Comparison of ENCODE assay signal across 9 cellular contexts in the genomic region with DNA sequence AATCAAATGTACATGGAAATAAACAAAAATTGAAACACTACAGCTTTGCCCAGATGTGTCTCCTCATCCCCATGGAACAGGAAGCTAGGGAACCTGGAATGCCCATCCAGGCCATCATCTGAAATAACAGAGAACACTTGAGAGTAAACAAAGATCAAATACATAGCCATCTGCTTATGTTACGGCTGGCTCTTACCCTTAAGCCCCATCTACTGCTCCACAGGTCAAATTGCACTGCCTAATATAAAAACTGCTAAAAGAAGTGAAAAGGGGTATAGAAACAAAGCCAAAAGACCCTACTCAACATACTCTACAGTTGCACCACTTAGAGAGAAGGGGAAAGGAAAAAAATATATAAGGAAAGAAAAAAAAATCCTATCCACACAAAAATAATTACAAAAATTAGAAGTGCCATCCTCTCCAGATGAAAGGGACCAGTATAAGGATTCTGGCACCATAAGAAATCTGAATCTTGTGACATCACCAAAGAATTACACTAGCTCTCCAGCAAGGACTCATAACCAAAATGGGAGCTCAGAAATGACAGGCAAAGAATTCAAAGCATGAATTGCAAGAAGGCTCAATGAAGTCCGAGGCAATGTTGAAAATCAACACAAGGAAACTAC. TPM values are rescaled to one million over a fixed set of nuclear protein-coding genes. Genes with fewer than 3 reads are reported as not detected.
DNase-seq lines count a peak whose midpoint lies in the region; ATAC-seq and TF ChIP-seq lines count a peak whose summit lies in the region.
"Had no signal": no experiment of that assay in that cellular context is flagged by ENCODE, and none has a peak within 500 bp of the region (broad histone marks: within the 10 kb centered on the region; RNA-seq: fewer than 3 reads in every experiment).

No MANE protein-coding gene starts in this region.

- intact Hi-C loops in left colon (cut with DNase I, micrococcal nuclease) = no loop called here
- intact Hi-C loops in lower leg skin (cut with DNase I; ENCODE audit: low total_unique reads) = no loop called here

- TF ChIP-seq POLR2A in lower leg skin (IDR thresholded peaks at IDR 0.05) = no peak

- 33 to 78% methylated on average over 2 of the region's 2 CpGs for WGBS in lower leg skin, 2 donors

- ATAC-seq in left colon = no peak

- TF ChIP-seq CTCF in retinal pigment epithelial cell (conservative IDR thresholded peaks at IDR 0.05; ENCODE audit: low read depth, low read length) = peak; percentile 40
- TF ChIP-seq CTCF in lower leg skin (IDR thresholded peaks at IDR 0.05) = no peak

- DNase-seq in SIG-M5 treated with dmso at 0.1 percent for 504 hours (lab: John Stamatoyannopoulos, UW; ENCODE audit: unreplicated experiment) = peak; percentile 13
- DNase-seq in SIG-M5 (lab: John Stamatoyannopoulos, UW) = no peak
- peak; percentile 26 for DNase-seq in NCI-H2029 treated with DMSO at 0.1 percent for 48 hours (lab: John Stamatoyannopoulos, UW)
- DNase-seq in dermis blood vessel endothelial cell = peak; percentile 42
- DNase-seq in retinal pigment epithelial cell (ENCODE audit: low read depth) = no peak
- DNase-seq in left colon = no peak
- no peak for DNase-seq in stimulated activated CD4-positive, alpha-beta T cell treated with anti-CD3 and anti-CD28 coated beads, Interleukin-4, amount 100 ng/mL, for 24 hours
- no peak for DNase-seq in lower leg skin (ENCODE audit: low spot score in 2 of 2)
- DNase-seq: NCI-H1694 treated with DMSO at 0.1 percent for 48 hours had no signal

- H3K4me3 ChIP-seq in retinal pigment epithelial cell (ENCODE audit: low read length) = no peak overlapping the region
- no peak overlapping the region for H3K4me3 ChIP-seq in lower leg skin (ENCODE audit: low read depth, poor library complexity, severe bottlenecking)

RNA-seq across cellular contexts. Expression of gene OR6Y1, which starts 26.9 kb away (rescaled TPM):
- total RNA-seq in dermis blood vessel endothelial cell (not detected in 2 replicates), left colon (not detected), lower leg skin (not detected)

RNA-seq across cellular contexts. Expression of gene OR6P1, which starts 43.1 kb away (rescaled TPM):
- not detected in 2 replicates for total RNA-seq in dermis blood vessel endothelial cell
- total RNA-seq in left colon = not detected
- not detected for total RNA-seq in lower leg skin

RNA-seq across cellular contexts. Expression of gene OR10X1, which starts 52.4 kb away (rescaled TPM):
- not detected in 2 replicates for total RNA-seq in dermis blood vessel endothelial cell
- total RNA-seq in left colon = not detected
- not detected for total RNA-seq in lower leg skin

RNA-seq across cellular contexts. Expression of gene OR10R2, which starts 55.3 kb away (rescaled TPM):
- not detected in 2 replicates for total RNA-seq in dermis blood vessel endothelial cell
- not detected for total RNA-seq in left colon
- total RNA-seq in lower leg skin = not detected

Comparison
In these comparisons a context has a peak if more than half of its experiments do, and no peak if none do; other contexts are left out.
1. DNase-seq: peak in SIG-M5 treated with dmso at 0.1 percent for 504 hours (single experiment), NCI-H2029 treated with DMSO at 0.1 percent for 48 hours (single experiment) and dermis blood vessel endothelial cell (single experiment); none in SIG-M5 (single experiment), retinal pigment epithelial cell (single experiment), left colon (0 of 2), stimulated activated CD4-positive, alpha-beta T cell treated with anti-CD3 and anti-CD28 coated beads, Interleukin-4, amount 100 ng/mL, for 24 hours (single experiment) and lower leg skin (0 of 2).